In genomic region chr1:193059282-193060225, GRCh38 we compare ENCODE assay signal across 8 cellular contexts. TPM values are rescaled to one million over a fixed set of nuclear protein-coding genes. Genes with fewer than 3 reads are reported as not detected.
DNase-seq lines count a peak whose midpoint lies in the region; ATAC-seq and TF ChIP-seq lines count a peak whose summit lies in the region.

Gene RO60, plus strand, starts transcription at chr1:193059612. Its CDS starts 9,443 bp downstream, at chr1:193069055.
Gene UCHL5, minus strand, starts transcription at chr1:193059360. Its CDS starts 100 bp downstream, at chr1:193059260.

- H3K4me1 Mint-ChIP-seq in WTC11 = peaks cover 37% of the 10 kb centered on the region

- POLR2A ChIA-PET in WTC11 (lab: Charles Lee) = interaction anchor here (0.6 to 1.8 kb wide), 10 partner anchors 10 to 1162 kb away, joined by 3 to 15 read pairs (median 4); partner anchors contain the start of genes CDC73 and GLRX2

- TF ChIP-seq CTCF in WTC11 (IDR thresholded peaks at IDR 0.05) (no peak), cardiac fibroblast (IDR thresholded peaks at IDR 0.05; ENCODE audit: low read depth, low read length) (no peak)

- ATAC-seq in GM18909 (IDR thresholded peaks at IDR 0.05; ENCODE audit: poor library complexity, unreplicated experiment) (peak; percentile 96), HG03175 (IDR thresholded peaks at IDR 0.05; ENCODE audit: unreplicated experiment) (peak; percentile 91), WTC11 (peak; percentile 95)

- 0 out of 2 replicates have a peak, but pooled peaks cover 3% of the 10 kb centered on the region for H3K9me3 Mint-ChIP-seq in WTC11

- H3K4me3 ChIP-seq in cardiac fibroblast (replicated peaks in 1 of 2; ENCODE audit: low read depth in 2 of 2, low read length in 2 of 2) = peak within 1 kb of the TSS; percentile 78 to 97

- H3K36me3 Mint-ChIP-seq in WTC11 = peaks cover 5% of the 10 kb centered on the region; the same call in 1 of the 2 replicates

- H3K27ac Mint-ChIP-seq in WTC11 = peak within 1 kb of the TSS; percentile 100

- H3K4me3 Mint-ChIP-seq in WTC11 = peak within 1 kb of the TSS; percentile 100

- CTCF ChIA-PET in WTC11 (lab: Charles Lee) = interaction anchor here (0.7 to 2.3 kb wide), 6 partner anchors 10 to 252 kb away, joined by 3 to 11 read pairs (median 4); partner anchors contain the start of gene CDC73

- no peaks in the 10 kb centered on the region for H3K27me3 Mint-ChIP-seq in WTC11 (ENCODE audit: low read depth)

- peak; percentile 95 for DNase-seq in AG08395 (ENCODE audit: low spot score)
- peak; percentile 99 for DNase-seq in NCI-H226
- peak; percentile 95 for DNase-seq in WTC11 (ENCODE audit: low spot score)
- peak; percentile 99 for DNase-seq in cardiac fibroblast (ENCODE audit: low read depth in 2 of 2)
- DNase-seq in iPS-NIHi7 (ENCODE audit: extremely low spot score) = peak; percentile 93
- peak; percentile 93 for DNase-seq in smooth muscle cell of the brain vasculature (ENCODE audit: low read depth, low spot score)

TF ChIP-seq in WTC11, 78 proteins besides CTCF, POLR2A, EP300 and RAD21 (continues in another document):
- TF ChIP-seq, protein P1, sequence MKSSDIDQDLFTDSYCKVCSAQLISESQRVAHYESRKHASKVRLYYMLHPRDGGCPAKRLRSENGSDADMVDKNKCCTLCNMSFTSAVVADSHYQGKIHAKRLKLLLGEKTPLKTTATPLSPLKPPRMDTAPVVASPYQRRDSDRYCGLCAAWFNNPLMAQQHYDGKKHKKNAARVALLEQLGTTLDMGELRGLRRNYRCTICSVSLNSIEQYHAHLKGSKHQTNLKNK (CRISPR knock-in tag; IDR thresholded peaks at IDR 0.05) = no peak
- TF ChIP-seq, protein P2, sequence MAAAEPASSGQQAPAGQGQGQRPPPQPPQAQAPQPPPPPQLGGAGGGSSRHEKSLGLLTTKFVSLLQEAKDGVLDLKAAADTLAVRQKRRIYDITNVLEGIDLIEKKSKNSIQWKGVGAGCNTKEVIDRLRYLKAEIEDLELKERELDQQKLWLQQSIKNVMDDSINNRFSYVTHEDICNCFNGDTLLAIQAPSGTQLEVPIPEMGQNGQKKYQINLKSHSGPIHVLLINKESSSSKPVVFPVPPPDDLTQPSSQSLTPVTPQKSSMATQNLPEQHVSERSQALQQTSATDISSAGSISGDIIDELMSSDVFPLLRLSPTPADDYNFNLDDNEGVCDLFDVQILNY (CRISPR knock-in tag; IDR thresholded peaks at IDR 0.05) = peak; percentile 97
- TF ChIP-seq, protein P3, sequence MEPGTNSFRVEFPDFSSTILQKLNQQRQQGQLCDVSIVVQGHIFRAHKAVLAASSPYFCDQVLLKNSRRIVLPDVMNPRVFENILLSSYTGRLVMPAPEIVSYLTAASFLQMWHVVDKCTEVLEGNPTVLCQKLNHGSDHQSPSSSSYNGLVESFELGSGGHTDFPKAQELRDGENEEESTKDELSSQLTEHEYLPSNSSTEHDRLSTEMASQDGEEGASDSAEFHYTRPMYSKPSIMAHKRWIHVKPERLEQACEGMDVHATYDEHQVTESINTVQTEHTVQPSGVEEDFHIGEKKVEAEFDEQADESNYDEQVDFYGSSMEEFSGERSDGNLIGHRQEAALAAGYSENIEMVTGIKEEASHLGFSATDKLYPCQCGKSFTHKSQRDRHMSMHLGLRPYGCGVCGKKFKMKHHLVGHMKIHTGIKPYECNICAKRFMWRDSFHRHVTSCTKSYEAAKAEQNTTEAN (CRISPR knock-in tag; IDR thresholded peaks at IDR 0.05) = peak; percentile 63; the same call in 1 of the 2 replicates
- TF ChIP-seq, protein P4, sequence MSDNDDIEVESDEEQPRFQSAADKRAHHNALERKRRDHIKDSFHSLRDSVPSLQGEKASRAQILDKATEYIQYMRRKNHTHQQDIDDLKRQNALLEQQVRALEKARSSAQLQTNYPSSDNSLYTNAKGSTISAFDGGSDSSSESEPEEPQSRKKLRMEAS (CRISPR knock-in tag; IDR thresholded peaks at IDR 0.05) = peak; percentile 74; the same call in 1 of the 2 replicates
- TF ChIP-seq ZNF138 (CRISPR knock-in tag; conservative IDR thresholded peaks at IDR 0.05) (no peak), ESRRA (CRISPR knock-in tag; IDR thresholded peaks at IDR 0.05; ENCODE audit: borderline replicate concordance) (peak; percentile 76; the same call in 1 of the 2 replicates), NR3C1 (CRISPR knock-in tag; conservative IDR thresholded peaks at IDR 0.05; ENCODE audit: low read depth) (no peak), TEAD1 (CRISPR knock-in tag; IDR thresholded peaks at IDR 0.05) (peak; percentile 74; the same call in 1 of the 2 replicates), GRHL2 (CRISPR knock-in tag; IDR thresholded peaks at IDR 0.05; ENCODE audit: insufficient replicate concordance, severe bottlenecking) (no peak), TEAD4 (CRISPR knock-in tag; IDR thresholded peaks at IDR 0.05) (peak; percentile 47; the same call in 1 of the 2 replicates), NR2C2 (CRISPR knock-in tag; IDR thresholded peaks at IDR 0.05) (no peak), GABPB1 (CRISPR knock-in tag; IDR thresholded peaks at IDR 0.05) (peak; percentile 94), RORB (CRISPR knock-in tag; IDR thresholded peaks at IDR 0.05) (no peak), MXD4 (CRISPR knock-in tag; IDR thresholded peaks at IDR 0.05; ENCODE audit: borderline replicate concordance) (no peak), ZNF425 (CRISPR knock-in tag; conservative IDR thresholded peaks at IDR 0.05) (no peak), FOXP1 (CRISPR knock-in tag; IDR thresholded peaks at IDR 0.05; ENCODE audit: borderline replicate concordance) (peak; percentile 52)
- TF ChIP-seq, protein P5, sequence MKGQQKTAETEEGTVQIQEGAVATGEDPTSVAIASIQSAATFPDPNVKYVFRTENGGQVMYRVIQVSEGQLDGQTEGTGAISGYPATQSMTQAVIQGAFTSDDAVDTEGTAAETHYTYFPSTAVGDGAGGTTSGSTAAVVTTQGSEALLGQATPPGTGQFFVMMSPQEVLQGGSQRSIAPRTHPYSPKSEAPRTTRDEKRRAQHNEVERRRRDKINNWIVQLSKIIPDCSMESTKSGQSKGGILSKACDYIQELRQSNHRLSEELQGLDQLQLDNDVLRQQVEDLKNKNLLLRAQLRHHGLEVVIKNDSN (CRISPR knock-in tag; IDR thresholded peaks at IDR 0.05) = peak; percentile 67; the same call in 1 of the 2 replicates
- TF ChIP-seq, protein P6, sequence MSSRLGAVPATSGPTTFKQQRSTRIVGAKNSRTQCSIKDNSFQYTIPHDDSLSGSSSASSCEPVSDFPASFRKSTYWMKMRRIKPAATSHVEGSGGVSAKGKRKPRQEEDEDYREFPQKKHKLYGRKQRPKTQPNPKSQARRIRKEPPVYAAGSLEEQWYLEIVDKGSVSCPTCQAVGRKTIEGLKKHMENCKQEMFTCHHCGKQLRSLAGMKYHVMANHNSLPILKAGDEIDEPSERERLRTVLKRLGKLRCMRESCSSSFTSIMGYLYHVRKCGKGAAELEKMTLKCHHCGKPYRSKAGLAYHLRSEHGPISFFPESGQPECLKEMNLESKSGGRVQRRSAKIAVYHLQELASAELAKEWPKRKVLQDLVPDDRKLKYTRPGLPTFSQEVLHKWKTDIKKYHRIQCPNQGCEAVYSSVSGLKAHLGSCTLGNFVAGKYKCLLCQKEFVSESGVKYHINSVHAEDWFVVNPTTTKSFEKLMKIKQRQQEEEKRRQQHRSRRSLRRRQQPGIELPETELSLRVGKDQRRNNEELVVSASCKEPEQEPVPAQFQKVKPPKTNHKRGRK (CRISPR knock-in tag; IDR thresholded peaks at IDR 0.05; ENCODE audit: borderline replicate concordance) = no peak
- TF ChIP-seq, protein P7, sequence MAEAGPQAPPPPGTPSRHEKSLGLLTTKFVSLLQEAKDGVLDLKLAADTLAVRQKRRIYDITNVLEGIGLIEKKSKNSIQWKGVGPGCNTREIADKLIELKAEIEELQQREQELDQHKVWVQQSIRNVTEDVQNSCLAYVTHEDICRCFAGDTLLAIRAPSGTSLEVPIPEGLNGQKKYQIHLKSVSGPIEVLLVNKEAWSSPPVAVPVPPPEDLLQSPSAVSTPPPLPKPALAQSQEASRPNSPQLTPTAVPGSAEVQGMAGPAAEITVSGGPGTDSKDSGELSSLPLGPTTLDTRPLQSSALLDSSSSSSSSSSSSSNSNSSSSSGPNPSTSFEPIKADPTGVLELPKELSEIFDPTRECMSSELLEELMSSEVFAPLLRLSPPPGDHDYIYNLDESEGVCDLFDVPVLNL (CRISPR knock-in tag; IDR thresholded peaks at IDR 0.05; ENCODE audit: borderline replicate concordance, low read depth) = peak; percentile 73; the same call in 1 of the 2 replicates
- TF ChIP-seq, protein P8, sequence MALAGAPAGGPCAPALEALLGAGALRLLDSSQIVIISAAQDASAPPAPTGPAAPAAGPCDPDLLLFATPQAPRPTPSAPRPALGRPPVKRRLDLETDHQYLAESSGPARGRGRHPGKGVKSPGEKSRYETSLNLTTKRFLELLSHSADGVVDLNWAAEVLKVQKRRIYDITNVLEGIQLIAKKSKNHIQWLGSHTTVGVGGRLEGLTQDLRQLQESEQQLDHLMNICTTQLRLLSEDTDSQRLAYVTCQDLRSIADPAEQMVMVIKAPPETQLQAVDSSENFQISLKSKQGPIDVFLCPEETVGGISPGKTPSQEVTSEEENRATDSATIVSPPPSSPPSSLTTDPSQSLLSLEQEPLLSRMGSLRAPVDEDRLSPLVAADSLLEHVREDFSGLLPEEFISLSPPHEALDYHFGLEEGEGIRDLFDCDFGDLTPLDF (CRISPR knock-in tag; IDR thresholded peaks at IDR 0.05) = no peak

RNA-seq across cellular contexts. Expression of gene RO60, which starts in this region (rescaled TPM):
- total RNA-seq in WTC11 (2021) = 79.9 to 86.4 TPM (median 84.7 TPM) in 3 replicates

RNA-seq across cellular contexts. Expression of gene UCHL5, which starts in this region (rescaled TPM):
- total RNA-seq in WTC11 (2021) = 31.6 to 41.5 TPM (median 32.8 TPM) in 3 replicates

Comparison
In these comparisons a context has a peak if more than half of its experiments do, and no peak if none do; other contexts are left out.
1. Peak in every context shown above with its lines: DNase-seq, ATAC-seq and H3K4me3 ChIP-seq.